In the genomic region with DNA sequence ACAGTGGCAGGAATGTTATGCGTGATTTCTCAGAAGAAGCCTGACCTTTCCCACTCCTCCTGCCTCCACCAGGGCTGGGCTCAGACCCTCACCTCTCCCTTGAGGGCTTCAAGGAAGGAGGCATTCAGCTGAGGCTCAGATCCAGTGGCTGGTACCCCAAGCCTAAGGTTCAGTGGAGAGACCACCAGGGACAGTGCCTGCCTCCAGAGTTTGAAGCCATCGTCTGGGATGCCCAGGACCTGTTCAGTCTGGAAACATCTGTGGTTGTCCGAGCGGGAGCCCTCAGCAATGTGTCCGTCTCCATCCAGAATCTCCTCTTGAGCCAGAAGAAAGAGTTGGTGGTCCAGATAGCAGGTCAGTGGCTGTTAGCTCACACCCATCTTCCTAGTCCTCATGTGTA, we compare ENCODE assay signal across 29 cellular contexts. TPM values are rescaled to one million over a fixed set of nuclear protein-coding genes. Genes with fewer than 3 reads are reported as not detected.
"Had no signal": no experiment of that assay in that cellular context is flagged by ENCODE, and none has a peak within 500 bp of the region (broad histone marks: within the 10 kb centered on the region; RNA-seq: fewer than 3 reads in every experiment).

No MANE protein-coding gene starts in this region.

- H3K36me3 ChIP-seq: ascending aorta, neutrophil, ovary, sigmoid colon, transverse colon, uterus had no signal

- H3K9me3 ChIP-seq: ascending aorta, neutrophil, ovary, sigmoid colon, transverse colon, uterus had no signal

- H3K27me3 ChIP-seq: ovary had no signal

- H3K4me2 ChIP-seq: hepatocyte had no signal

- ATAC-seq: esophagus mucosa, WTC11 had no signal

- H3K27ac ChIP-seq: ascending aorta, hepatocyte, neutrophil, ovary, sigmoid colon, transverse colon, uterus had no signal

- H3K79me2 ChIP-seq: hepatocyte had no signal

- DNase-seq: activated CD4-positive, alpha-beta memory T cell treated with anti-CD3 and anti-CD28 coated beads, Interleukin-2, amount 10 ng/mL, durations not matched to agents 7 days and 5 days; activated CD4-positive, alpha-beta T cell treated with anti-CD3 and anti-CD28 coated beads for 1 hour; activated CD4-positive, alpha-beta T cell treated with anti-CD3 and anti-CD28 coated beads, Interleukin-2, amount 10 ng/mL, durations not matched to agents 7 days and 5 days; activated CD8-positive, alpha-beta memory T cell treated with anti-CD3 and anti-CD28 coated beads, Interleukin-2, amount 50 U/mL, for 48 hours; activated gamma-delta T cell; activated naive CD4-positive, alpha-beta T cell treated with anti-CD3 and anti-CD28 coated beads, Interleukin-2, amount 10 ng/mL, durations not matched to agents 7 days and 5 days; activated naive CD8-positive, alpha-beta T cell treated with anti-CD3 and anti-CD28 coated beads, Interleukin-2, amount 10 ng/mL, durations not matched to agents 7 days and 5 days; activated T-cell treated with anti-CD3 and anti-CD28 coated beads, Interleukin-2, amount 50 U/mL, for 24 hours; caudate nucleus; cortex of kidney; foreskin melanocyte; islet precursor cell; mammary epithelial cell; ovary; sigmoid colon; small intestine; stimulated activated CD4-positive, alpha-beta T cell treated with anti-CD3 and anti-CD28 coated beads, Interleukin-1b, Interleukin-23, amount 100 ng/mL, for 48 hours; stimulated activated naive CD4-positive, alpha-beta T cell; T-helper 2 cell; transverse colon; uterus had no signal

- H3K4me3 ChIP-seq: ascending aorta, hepatocyte, ovary, sigmoid colon, transverse colon, uterus had no signal

- H3K4me1 ChIP-seq: uterus had no signal

RNA-seq across cellular contexts. Expression of a gene that starts 9.9 kb away (rescaled TPM):
- total RNA-seq: activated CD4-positive, alpha-beta memory T cell treated with anti-CD3 and anti-CD28 coated beads, Interleukin-2, amount 10 ng/mL, durations not matched to agents 7 days and 5 days; activated CD4-positive, alpha-beta T cell treated with anti-CD3 and anti-CD28 coated beads, Interleukin-2, amount 10 ng/mL, durations not matched to agents 7 days and 5 days; activated naive CD8-positive, alpha-beta T cell treated with anti-CD3 and anti-CD28 coated beads, Interleukin-2, amount 10 ng/mL, durations not matched to agents 7 days and 5 days; chondrocyte; progenitor cell of endocrine pancreas; renal cortical epithelial cell had no signal
